ENCODE assay signal across 9 cellular contexts in genomic region chr12:79451988-79452387, GRCh38.
A peak's percentile ranks its signal among the peaks of the same experiment; 100 is the strongest.
DNase-seq lines count a peak whose midpoint lies in the region; ATAC-seq and TF ChIP-seq lines count a peak whose summit lies in the region.
"Had no signal": no experiment of that assay in that cellular context is flagged by ENCODE, and none has a peak within 500 bp of the region (broad histone marks: within the 10 kb centered on the region; RNA-seq: fewer than 3 reads in every experiment).

No MANE protein-coding gene starts in this region.

- POLR2A ChIA-PET in activated CD8-positive, alpha-beta T cell treated with anti-CD3 and anti-CD28 coated beads, Interleukin-2, amount 10 ng/mL, durations not matched to agents 7 days and 5 days (lab: Charles Lee) = no interaction called here

- H3K4me3 ChIP-seq in ACC112 (ENCODE audit: low read depth, low read length) = peak overlapping the region; percentile 59; the same call in 1 of the 2 replicates
- H3K4me3 ChIP-seq in epithelial cell of proximal tubule (ENCODE audit: low read depth, low read length) = no peak overlapping the region
- H3K4me3 ChIP-seq in HAP-1 = no peak overlapping the region

- in situ Hi-C loops in HAP-1 (cut with MboI; ENCODE audit: low sequenced_read_pairs) = no loop called here

- peaks cover 39% of the 10 kb centered on the region for H3K4me1 ChIP-seq in ACC112 (ENCODE audit: control insufficient read depth, insufficient read depth, low read length, unreplicated experiment)
- peaks cover 8% of the 10 kb centered on the region for H3K4me1 ChIP-seq in HAP-1

- no peak overlapping the region for H3K27ac Mint-ChIP-seq in activated CD8-positive, alpha-beta T cell treated with anti-CD3 and anti-CD28 coated beads, Interleukin-2, amount 10 ng/mL, durations not matched to agents 7 days and 5 days

- H3K36me3 Mint-ChIP-seq in activated CD8-positive, alpha-beta T cell treated with anti-CD3 and anti-CD28 coated beads, Interleukin-2, amount 10 ng/mL, durations not matched to agents 7 days and 5 days (ENCODE audit: low read depth) = no peaks in the 10 kb centered on the region

- peak overlapping the region; percentile 66 for H2AFZ ChIP-seq in ACC112 (ENCODE audit: low read length, unreplicated experiment)

- H3K27ac ChIP-seq in ACC112 (ENCODE audit: low read depth, low read length) = peak overlapping the region; percentile 78
- H3K27ac ChIP-seq: C4-2B had no signal

- DNase-seq in NCI-H69 (lab: John Stamatoyannopoulos, UW) (peak; percentile 1), epithelial cell of proximal tubule (ENCODE audit: low read depth) (peak; percentile 94), myocyte (ENCODE audit: low read depth) (peak; percentile 95), NOMO-1 (lab: John Stamatoyannopoulos, UW; ENCODE audit: unreplicated experiment in 2 of 2) (no peak), HAP-1 (ENCODE audit: low spot score in 2 of 2) (no peak)
- DNase-seq in activated CD8-positive, alpha-beta T cell treated with anti-CD3 and anti-CD28 coated beads, Interleukin-2, amount 10 ng/mL, durations not matched to agents 7 days and 5 days = no peak

- no peak overlapping the region for H3K4me3 Mint-ChIP-seq in activated CD8-positive, alpha-beta T cell treated with anti-CD3 and anti-CD28 coated beads, Interleukin-2, amount 10 ng/mL, durations not matched to agents 7 days and 5 days

- CTCF ChIA-PET in activated CD8-positive, alpha-beta T cell treated with anti-CD3 and anti-CD28 coated beads, Interleukin-2, amount 10 ng/mL, durations not matched to agents 7 days and 5 days (lab: Charles Lee) = no interaction called here

- no peaks in the 10 kb centered on the region for H3K9me3 Mint-ChIP-seq in activated CD8-positive, alpha-beta T cell treated with anti-CD3 and anti-CD28 coated beads, Interleukin-2, amount 10 ng/mL, durations not matched to agents 7 days and 5 days (ENCODE audit: insufficient read depth)

- no peaks in the 10 kb centered on the region for H3K27me3 Mint-ChIP-seq in activated CD8-positive, alpha-beta T cell treated with anti-CD3 and anti-CD28 coated beads, Interleukin-2, amount 10 ng/mL, durations not matched to agents 7 days and 5 days (ENCODE audit: low read depth)

- no peaks in the 10 kb centered on the region for H3K4me1 Mint-ChIP-seq in activated CD8-positive, alpha-beta T cell treated with anti-CD3 and anti-CD28 coated beads, Interleukin-2, amount 10 ng/mL, durations not matched to agents 7 days and 5 days (ENCODE audit: low read depth)

- no peaks in the 10 kb centered on the region for H3K9me3 ChIP-seq in HAP-1

- H3K36me3 ChIP-seq in ACC112 (ENCODE audit: insufficient read depth, low read length) = no peaks in the 10 kb centered on the region
- no peaks in the 10 kb centered on the region for H3K36me3 ChIP-seq in HAP-1 (replicated peaks)

- no peak for ATAC-seq in GM21786 (IDR thresholded peaks at IDR 0.05; ENCODE audit: unreplicated experiment)
- no peak for ATAC-seq in activated CD8-positive, alpha-beta T cell treated with anti-CD3 and anti-CD28 coated beads, Interleukin-2, amount 10 ng/mL, durations not matched to agents 7 days and 5 days

- TF ChIP-seq CTCF in epithelial cell of proximal tubule (conservative IDR thresholded peaks at IDR 0.05; ENCODE audit: low read depth, low read length) = no peak

- H3K27me3 ChIP-seq in ACC112 (ENCODE audit: insufficient read depth, low read length) (no peaks in the 10 kb centered on the region), HAP-1 (ENCODE audit: low read depth) (no peaks in the 10 kb centered on the region)

- H3K79me2 ChIP-seq in ACC112 (ENCODE audit: control insufficient read depth, insufficient read depth, low read length, unreplicated experiment) = no peaks in the 10 kb centered on the region

Comparison
In these comparisons a context has a peak if more than half of its experiments do, and no peak if none do; other contexts are left out.
1. DNase-seq: peak in NCI-H69 (single experiment), epithelial cell of proximal tubule (single experiment) and myocyte (single experiment); none in NOMO-1 (0 of 2), activated CD8-positive, alpha-beta T cell treated with anti-CD3 and anti-CD28 coated beads, Interleukin-2, amount 10 ng/mL, durations not matched to agents 7 days and 5 days (single experiment) and HAP-1 (0 of 2).